Comparison of ENCODE assay signal across 23 cellular contexts in the genomic region with DNA sequence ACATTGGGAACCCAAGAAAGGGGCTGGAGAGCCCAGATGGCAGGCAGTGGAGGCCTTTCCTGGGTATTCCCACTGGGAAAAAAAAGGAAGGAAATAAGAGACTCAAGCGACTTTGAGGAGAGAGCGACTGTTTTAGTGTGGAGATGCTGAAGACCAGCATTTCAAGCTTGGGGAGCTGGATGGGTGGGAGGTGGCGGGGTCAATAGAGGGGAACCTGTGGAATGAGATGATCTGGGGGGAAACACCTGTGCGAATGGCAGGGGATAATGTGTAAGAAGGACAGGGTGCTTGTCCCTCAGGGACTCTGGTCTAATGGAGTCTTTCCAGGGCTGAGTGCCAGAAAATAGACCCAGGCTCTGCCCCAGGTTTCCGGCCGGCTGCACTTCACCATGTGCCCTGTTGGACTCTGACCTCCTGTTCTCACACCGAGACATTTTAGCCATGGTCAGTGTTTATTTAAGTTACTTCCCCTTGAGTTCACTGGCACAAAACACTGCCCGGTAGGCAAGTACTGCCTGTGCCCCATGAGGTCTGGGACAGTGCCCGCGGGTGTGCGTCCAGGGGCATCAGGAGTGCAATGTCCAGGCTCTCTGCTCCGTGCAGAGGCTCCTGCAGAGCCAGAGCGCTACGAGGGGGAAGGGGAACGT. TPM values are rescaled to one million over a fixed set of nuclear protein-coding genes. Genes with fewer than 3 reads are reported as not detected.
DNase-seq lines count a peak whose midpoint lies in the region; FAIRE-seq and TF ChIP-seq lines count a peak whose summit lies in the region.
"Had no signal": no experiment of that assay in that cellular context is flagged by ENCODE, and none has a peak within 500 bp of the region (broad histone marks: within the 10 kb centered on the region; RNA-seq: fewer than 3 reads in every experiment).

No MANE protein-coding gene starts in this region.

- peak; percentile 22 for DNase-seq in DMS53 (lab: John Stamatoyannopoulos, UW)
- DNase-seq in DMS53 treated with DMSO at 0.1 percent for 48 hours (lab: John Stamatoyannopoulos, UW; ENCODE audit: unreplicated experiment), result no peak
- peak in 39 of 56 donors; percentile 2 to 72 (median 29) for DNase-seq in amygdala (lab: John Stamatoyannopoulos, UW)
- peak; percentile 48 for DNase-seq in kidney tubule cell (ENCODE audit: low spot score)
- peak; percentile 12 for DNase-seq in superior temporal gyrus (ENCODE audit: extremely low spot score)
- no peak for DNase-seq in NCI-H2081 treated with DMSO at 0.1 percent for 48 hours (lab: John Stamatoyannopoulos, UW)
- no peak for DNase-seq in mammary epithelial cell
- no peak for DNase-seq in H54 (ENCODE audit: insufficient read length, low spot score)
- DNase-seq: activated CD4-positive, alpha-beta T cell treated with anti-CD3 and anti-CD28 coated beads, Interleukin-2, amount 10 ng/mL, durations not matched to agents 24 days and 14 days; activated naive CD4-positive, alpha-beta T cell; CD4-positive, alpha-beta memory T cell; EL; foreskin melanocyte; Kasumi-1; naive B cell; NCI-H1417 treated with DMSO at 0.1 percent for 48 hours; stimulated activated CD4-positive, alpha-beta T cell treated with anti-CD3 and anti-CD28 coated beads, Interleukin-12 subunit alpha, Interleukin-12 subunit beta, amount 100 ng/mL, for 4 hours; trophoblast cell had no signal

- intact Hi-C loops in mammary epithelial cell (cut with micrococcal nuclease), result no loop called here

- in situ Hi-C loops in mammary epithelial cell (cut with MboI; ENCODE audit: low sequenced_read_pairs in 2 of 2), result no loop called here

- dilution Hi-C loops in mammary epithelial cell (cut with HindIII; ENCODE audit: low sequenced_read_pairs), result no loop called here

- TF ChIP-seq POLR2A in H54 (IDR thresholded peaks at IDR 0.05; ENCODE audit: low read depth, low read length), result no peak

- peaks cover 3% of the 10 kb centered on the region for H3K27me3 ChIP-seq in mammary epithelial cell (ENCODE audit: insufficient read depth, low read length)
- H3K27me3 ChIP-seq: ascending aorta had no signal

- H3K79me2 ChIP-seq in mammary epithelial cell (ENCODE audit: insufficient read depth, low read length), result no peaks in the 10 kb centered on the region

- no peaks in the 10 kb centered on the region for H4K20me1 ChIP-seq in mammary epithelial cell (ENCODE audit: insufficient read depth, low read length)

- no peak overlapping the region for H3K4me2 ChIP-seq in mammary epithelial cell (ENCODE audit: insufficient read depth, low read depth, low read length)

- H3K36me3 ChIP-seq in mammary epithelial cell (ENCODE audit: insufficient read depth, low read length), result no peaks in the 10 kb centered on the region
- H3K36me3 ChIP-seq: ascending aorta had no signal

- no peaks in the 10 kb centered on the region for H3K4me1 ChIP-seq in mammary epithelial cell (ENCODE audit: insufficient read depth, low read length)
- H3K4me1 ChIP-seq: ascending aorta had no signal

- BruUV-seq in mammary epithelial cell (replicated peaks; lab: Mats Ljungman, UMichigan), result no TSS peak

- no peak overlapping the region for H3K27ac ChIP-seq in mammary epithelial cell (ENCODE audit: insufficient read depth, low read depth, low read length)
- H3K27ac ChIP-seq: 22Rv1, ascending aorta had no signal

- TF ChIP-seq CTCF in mammary epithelial cell (conservative IDR thresholded peaks at IDR 0.05 in 1 of 2, IDR thresholded peaks at IDR 0.05 in 1 of 2; ENCODE audit: extremely low read depth in 1 of 2, insufficient read depth in 1 of 2, low read depth in 1 of 2, low read length in 2 of 2), result no peak

- 81% methylated on average over 12 of the region's 15 CpGs for WGBS in mammary epithelial cell (ENCODE audit: low coverage, missing lambda C conversion rate)

- no peak overlapping the region for H3K9ac ChIP-seq in mammary epithelial cell (ENCODE audit: insufficient read depth, low read length)

- H3K9me3 ChIP-seq in mammary epithelial cell (replicated peaks; ENCODE audit: insufficient read depth, low read length), result no peaks in the 10 kb centered on the region
- H3K9me3 ChIP-seq: ascending aorta had no signal

- no peak for FAIRE-seq in H54 (lab: Jason Lieb, UNC)

- CTCF ChIA-PET in mammary epithelial cell (lab: Charles Lee; ENCODE audit: low non-redundant PET), result no interaction called here

- no peak overlapping the region for H2AFZ ChIP-seq in mammary epithelial cell (ENCODE audit: low read depth, low read length)

- H3K4me3 ChIP-seq in mammary epithelial cell (replicated peaks in 1 of 3; ENCODE audit: insufficient read depth in 1 of 3, low read depth in 2 of 3, low read length in 3 of 3), result no peak overlapping the region
- H3K4me3 ChIP-seq: ascending aorta, lung had no signal

RNA-seq across cellular contexts. Expression of a gene that starts 50.4 kb away (rescaled TPM):
- not detected for total RNA-seq in mammary epithelial cell
- polyA plus RNA-seq in mammary epithelial cell, result not detected
- not detected for polyA minus RNA-seq in mammary epithelial cell
- total RNA-seq: activated CD4-positive, alpha-beta T cell treated with anti-CD3 and anti-CD28 coated beads, Interleukin-2, amount 10 ng/mL, durations not matched to agents 24 days and 14 days; ascending aorta; CD4-positive, alpha-beta memory T cell; lung; NCI-H460; OCI-LY7 had no signal
- polyA plus RNA-seq: CD4-positive, alpha-beta memory T cell; lung had no signal

Comparison
In these comparisons a context has a peak if more than half of its experiments do, and no peak if none do; other contexts are left out.
1. DNase-seq: peak in DMS53 (single experiment), amygdala (39 of 56), kidney tubule cell (single experiment) and superior temporal gyrus (single experiment); none in DMS53 treated with DMSO at 0.1 percent for 48 hours (single experiment), NCI-H2081 treated with DMSO at 0.1 percent for 48 hours (single experiment), mammary epithelial cell (single experiment) and H54 (single experiment).